Comparison of ENCODE assay signal across 10 cellular contexts in genomic region chr4:74097631-74098550, GRCh38. TPM values are rescaled to one million over a fixed set of nuclear protein-coding genes. Genes with fewer than 3 reads are reported as not detected.
A peak's percentile ranks its signal among the peaks of the same experiment; 100 is the strongest.
DNase-seq lines count a peak whose midpoint lies in the region; ATAC-seq, FAIRE-seq and TF ChIP-seq lines count a peak whose summit lies in the region.
"Had no signal": no experiment of that assay in that cellular context is flagged by ENCODE, and none has a peak within 500 bp of the region (broad histone marks: within the 10 kb centered on the region; RNA-seq: fewer than 3 reads in every experiment).

No MANE protein-coding gene starts in this region.

- no peaks in the 10 kb centered on the region for H3F3A ChIP-seq in PC-3 (ENCODE audit: low read length, unreplicated experiment)

- no peaks in the 10 kb centered on the region for H3K9me1 ChIP-seq in endothelial cell of umbilical vein (replicated peaks; ENCODE audit: control insufficient read depth, extremely low read depth, insufficient read depth, low read length)

- FAIRE-seq in endothelial cell of umbilical vein (lab: Jason Lieb, UNC) = no peak
- FAIRE-seq: TTC549 had no signal

- no peaks in the 10 kb centered on the region for H3K36me3 ChIP-seq in CD4-positive, alpha-beta memory T cell (ENCODE audit: insufficient read depth, low read length)
- H3K36me3 ChIP-seq in PC-3 (ENCODE audit: low read depth, low read length) (no peaks in the 10 kb centered on the region), endothelial cell of umbilical vein (ENCODE audit: control insufficient read depth in 2 of 2, extremely low read depth in 1 of 2, insufficient read depth in 2 of 2, low read length in 2 of 2) (no peaks in the 10 kb centered on the region), OCI-LY7 (ENCODE audit: insufficient read depth, low read length) (no peaks in the 10 kb centered on the region)
- H3K36me3 ChIP-seq: thyroid gland had no signal

- no peak for ATAC-seq in PC-3
- ATAC-seq in GM18517 (IDR thresholded peaks at IDR 0.05; ENCODE audit: unreplicated experiment) = no peak
- no peak for ATAC-seq in HG02759 (IDR thresholded peaks at IDR 0.05; ENCODE audit: unreplicated experiment)

- no peak for DNase-seq in CD4-positive, alpha-beta memory T cell
- DNase-seq in PC-3 (peak; percentile 35), endothelial cell of umbilical vein (ENCODE audit: low read depth, low spot score) (peak; percentile 48), nephron progenitor cell (no peak), OCI-LY7 (ENCODE audit: low spot score) (no peak)
- no peak for DNase-seq in activated CD4-positive, CD25-positive, alpha-beta regulatory T cell treated with anti-CD3 and anti-CD28 coated beads, Interleukin-2, amount 50 U/mL, for 72 hours

- H3K4me2 ChIP-seq in PC-3 (ENCODE audit: low read length) (peak overlapping the region; percentile 98), endothelial cell of umbilical vein (ENCODE audit: insufficient read depth, low read length) (peak overlapping the region; percentile 85), OCI-LY7 (ENCODE audit: low read length) (no peak overlapping the region)

- H4K20me1 ChIP-seq in PC-3 (ENCODE audit: low read length) = no peaks in the 10 kb centered on the region
- H4K20me1 ChIP-seq in endothelial cell of umbilical vein (replicated peaks; ENCODE audit: control insufficient read depth, extremely low read depth, insufficient read depth, low read length) = no peaks in the 10 kb centered on the region
- H4K20me1 ChIP-seq in OCI-LY7 (ENCODE audit: insufficient read depth, low read length) = no peaks in the 10 kb centered on the region

- H3K27me3 ChIP-seq in CD4-positive, alpha-beta memory T cell (ENCODE audit: insufficient read depth, low read length) = peaks cover 16% of the 10 kb centered on the region
- no peaks in the 10 kb centered on the region for H3K27me3 ChIP-seq in PC-3 (ENCODE audit: low read length)
- H3K27me3 ChIP-seq in endothelial cell of umbilical vein (ENCODE audit: control insufficient read depth in 2 of 2, insufficient read depth in 2 of 2, low read length in 2 of 2) = no peaks in the 10 kb centered on the region
- H3K27me3 ChIP-seq: thyroid gland had no signal

- H3K4me1 ChIP-seq in CD4-positive, alpha-beta memory T cell (ENCODE audit: insufficient read depth, low read length) = peaks cover 9% of the 10 kb centered on the region
- H3K4me1 ChIP-seq in PC-3 (ENCODE audit: insufficient read depth, low read length) = peaks cover 34% of the 10 kb centered on the region
- peaks cover 38% of the 10 kb centered on the region for H3K4me1 ChIP-seq in endothelial cell of umbilical vein (ENCODE audit: control insufficient read depth, extremely low read depth, insufficient read depth, low read length)
- no peaks in the 10 kb centered on the region for H3K4me1 ChIP-seq in OCI-LY7 (ENCODE audit: insufficient read depth, low read length, poor library complexity, severe bottlenecking)

- CTCF ChIA-PET in CD4-positive, alpha-beta memory T cell (lab: Charles Lee; ENCODE audit: partially characterized antibody) = no interaction called here
- CTCF ChIA-PET in PC-3 (lab: Charles Lee) (interaction anchor here (1.1 to 1.6 kb wide), 3 partner anchors 11 to 230 kb away, joined by 5 to 7 read pairs (median 5); partner anchors contain the start of gene CXCL3), endothelial cell of umbilical vein (lab: Charles Lee) (interaction anchor here (0.6 to 4.2 kb wide), 20 partner anchors 9 to 505 kb away, joined by 3 to 55 read pairs (median 8); partner anchors contain the start of genes CXCL3, CXCL5 and MTHFD2L), OCI-LY7 (lab: Charles Lee; ENCODE audit: unreplicated experiment) (no interaction called here)

- peaks cover 39 to 42% of the 10 kb centered on the region in 2 donors for H3K27me3 Mint-ChIP-seq in CD4-positive, alpha-beta memory T cell
- peaks cover 55% of the 10 kb centered on the region for H3K27me3 Mint-ChIP-seq in nephron progenitor cell (ENCODE audit: low read depth, poor library complexity)

- BruUV-seq in PC-3 (replicated peaks; lab: Mats Ljungman, UMichigan) (TSS peak; percentile 71), endothelial cell of umbilical vein (replicated peaks; lab: Mats Ljungman, UMichigan) (TSS peak; percentile 56), OCI-LY7 (replicated peaks; lab: Mats Ljungman, UMichigan) (no TSS peak)

- no peak overlapping the region for H3K4me3 ChIP-seq in CD4-positive, alpha-beta memory T cell (ENCODE audit: low read length in 2 of 2)
- H3K4me3 ChIP-seq in PC-3 (ENCODE audit: low read length) (peak overlapping the region; percentile 78), endothelial cell of umbilical vein (replicated peaks in 1 of 3; ENCODE audit: insufficient read depth in 1 of 3, low read depth in 1 of 3, low read length in 3 of 3) (peak overlapping the region; percentile 46 to 85 (median 69)), OCI-LY7 (ENCODE audit: low read depth, low read length, poor library complexity, severe bottlenecking) (no peak overlapping the region)

- H3K27ac Mint-ChIP-seq in CD4-positive, alpha-beta memory T cell = no peak overlapping the region
- H3K27ac Mint-ChIP-seq in nephron progenitor cell = no peak overlapping the region

- peaks cover 12% of the 10 kb centered on the region for H3K79me2 ChIP-seq in PC-3 (ENCODE audit: low read length)
- H3K79me2 ChIP-seq in endothelial cell of umbilical vein (ENCODE audit: control insufficient read depth, insufficient read depth, low read length) = no peaks in the 10 kb centered on the region
- no peaks in the 10 kb centered on the region for H3K79me2 ChIP-seq in OCI-LY7 (ENCODE audit: insufficient read depth, low read depth, low read length)

- H3K36me3 Mint-ChIP-seq in CD4-positive, alpha-beta memory T cell = no peaks in the 10 kb centered on the region
- no peaks in the 10 kb centered on the region for H3K36me3 Mint-ChIP-seq in nephron progenitor cell (ENCODE audit: low read depth)

- H3K9me3 ChIP-seq in CD4-positive, alpha-beta memory T cell (ENCODE audit: control insufficient read depth in 1 of 2, low read length in 2 of 2) = no peaks in the 10 kb centered on the region
- H3K9me3 ChIP-seq in PC-3 (ENCODE audit: low read length) (no peaks in the 10 kb centered on the region), endothelial cell of umbilical vein (replicated peaks; ENCODE audit: control insufficient read depth, insufficient read depth, low read length) (no peaks in the 10 kb centered on the region), OCI-LY7 (ENCODE audit: low read length) (no peaks in the 10 kb centered on the region)
- H3K9me3 ChIP-seq: thyroid gland had no signal

- H2AFZ ChIP-seq in PC-3 (ENCODE audit: low read length) (no peak overlapping the region), endothelial cell of umbilical vein (ENCODE audit: low read depth, low read length) (peak overlapping the region; percentile 65), OCI-LY7 (ENCODE audit: low read length) (no peak overlapping the region)

- dilution Hi-C loops in endothelial cell of umbilical vein (cut with MboI; ENCODE audit: extremely low pct_ligation_motif_present, low sequenced_read_pairs) = no loop called here

- POLR2A ChIA-PET in CD4-positive, alpha-beta memory T cell (lab: Charles Lee; ENCODE audit: partially characterized antibody) = no interaction called here
- POLR2A ChIA-PET in PC-3 (lab: Charles Lee; ENCODE audit: unreplicated experiment) = interaction anchor here (0.6 to 2.6 kb wide), 4 partner anchors 12 to 59 kb away, joined by 3 to 28 read pairs (median 4); partner anchors contain the start of gene CXCL3
- POLR2A ChIA-PET in endothelial cell of umbilical vein (lab: Charles Lee) = interaction anchor here (1.5 to 2.1 kb wide), 4 partner anchors 19 to 99 kb away, joined by 3 to 8 read pairs (median 5); partner anchors contain the start of genes CXCL3 and CXCL5
- POLR2A ChIA-PET in OCI-LY7 (lab: Charles Lee) = interaction anchor here (0.6 kb wide), 1 partner anchor 9 kb away, joined by 3 read pairs; no protein-coding TSS in a partner anchor

- peak; percentile 17 for TF ChIP-seq POLR2A in endothelial cell of umbilical vein (IDR thresholded peaks at IDR 0.05; ENCODE audit: low read depth, low read length)

- H3K9me2 ChIP-seq in PC-3 (replicated peaks; ENCODE audit: low read length) (no peaks in the 10 kb centered on the region), OCI-LY7 (ENCODE audit: insufficient read depth, low read length) (no peaks in the 10 kb centered on the region)

- no peaks in the 10 kb centered on the region for H3K9me3 Mint-ChIP-seq in CD4-positive, alpha-beta memory T cell
- no peaks in the 10 kb centered on the region for H3K9me3 Mint-ChIP-seq in nephron progenitor cell

- intact Hi-C loops in CD4-positive, alpha-beta memory T cell (cut with micrococcal nuclease) = no loop called here
- intact Hi-C loops in PC-3 (cut with micrococcal nuclease) = loop anchor here (2.0 to 5.0 kb wide), 3 partner anchors 41 to 416 kb away; partner anchors contain the start of gene CXCL3
- intact Hi-C loops in endothelial cell of umbilical vein (cut with micrococcal nuclease) = loop anchor here (2.0 to 10.0 kb wide), 3 partner anchors 19 to 369 kb away; partner anchors contain the start of gene CXCL1
- intact Hi-C loops in OCI-LY7 (cut with micrococcal nuclease; ENCODE audit: unreplicated experiment) = no loop called here

- peaks cover 6 to 19% (median 11%) of the 10 kb centered on the region in 4 donors for H3K4me1 Mint-ChIP-seq in CD4-positive, alpha-beta memory T cell
- peaks cover 12% of the 10 kb centered on the region for H3K4me1 Mint-ChIP-seq in nephron progenitor cell

- TF ChIP-seq CTCF in PC-3 (conservative IDR thresholded peaks at IDR 0.05; ENCODE audit: low read depth, low read length) (no peak), endothelial cell of umbilical vein (IDR thresholded peaks at IDR 0.05; ENCODE audit: extremely low read depth in 1 of 2, insufficient read depth in 1 of 2, low read depth in 1 of 2, low read length in 2 of 2) (no peak), nephron progenitor cell (IDR thresholded peaks at IDR 0.05) (no peak), OCI-LY7 (conservative IDR thresholded peaks at IDR 0.05; ENCODE audit: low read length) (no peak)

- H3K9ac ChIP-seq in PC-3 (ENCODE audit: low read length) = peak overlapping the region; percentile 97
- H3K9ac ChIP-seq in endothelial cell of umbilical vein (replicated peaks; ENCODE audit: extremely low read depth, insufficient read depth, low read length) = peak overlapping the region; percentile 94

- H3K27ac ChIP-seq in CD4-positive, alpha-beta memory T cell (ENCODE audit: low read depth, low read length) = no peak overlapping the region
- H3K27ac ChIP-seq in PC-3 (ENCODE audit: low read length) (peak overlapping the region; percentile 98), endothelial cell of umbilical vein (ENCODE audit: insufficient read depth, low read depth, low read length) (peak overlapping the region; percentile 83), OCI-LY7 (ENCODE audit: low read depth, low read length, poor library complexity, severe bottlenecking) (no peak overlapping the region)

- H3K4me3 Mint-ChIP-seq in CD4-positive, alpha-beta memory T cell = peak overlapping the region in 7 of 8 donors; percentile 28 to 86 (median 70)
- peak overlapping the region; percentile 89 for H3K4me3 Mint-ChIP-seq in nephron progenitor cell

RNA-seq across cellular contexts. Expression of gene CXCL2, which starts 1.1 kb away (rescaled TPM):
- under 1 TPM in 1 of 2 experiments, not detected in 1; 0.42 TPM for total RNA-seq in CD4-positive, alpha-beta memory T cell
- polyA plus RNA-seq in CD4-positive, alpha-beta memory T cell = not detected
- 165 and 172 TPM in 2 replicates for total RNA-seq in PC-3 (2014; rRNA removed)
- total RNA-seq in endothelial cell of umbilical vein = 6.2 and 8.6 TPM in 2 replicates
- 15.1 and 15.9 TPM in 2 replicates for polyA plus RNA-seq in endothelial cell of umbilical vein
- 15.3 and 24.9 TPM in 2 replicates for polyA plus RNA-seq in endothelial cell of umbilical vein (2011; cell fraction: cytosol; rRNA removed)
- 72.1 and 85.7 TPM in 2 replicates for polyA plus RNA-seq in endothelial cell of umbilical vein (2011; cell fraction: nucleus; rRNA removed)
- polyA plus RNA-seq in endothelial cell of umbilical vein (2012) = 8.9 and 11.1 TPM in 2 replicates
- 4.0 and 4.9 TPM in 2 replicates for polyA minus RNA-seq in endothelial cell of umbilical vein
- polyA minus RNA-seq in endothelial cell of umbilical vein (2011; cell fraction: cytosol; rRNA and poly(A)+ RNA removed) = 68.0 TPM
- polyA minus RNA-seq in endothelial cell of umbilical vein (2011; cell fraction: nucleus; rRNA and poly(A)+ RNA removed) = 36.4 and 70.3 TPM in 2 replicates
- total RNA-seq in OCI-LY7 (2014; rRNA removed; shearing (Covaris generic)) = not detected in 2 replicates
- total RNA-seq in OCI-LY7 (2022) = not detected in 2 replicates

RNA-seq across cellular contexts. Expression of gene CXCL3, which starts 59.4 kb away (rescaled TPM):
- total RNA-seq in CD4-positive, alpha-beta memory T cell = not detected
- not detected for polyA plus RNA-seq in CD4-positive, alpha-beta memory T cell
- 25.1 and 28.9 TPM in 2 replicates for total RNA-seq in PC-3 (2014; rRNA removed)
- total RNA-seq in endothelial cell of umbilical vein = 1.3 and 1.4 TPM in 2 replicates
- 1.1 TPM in 2 replicates for polyA plus RNA-seq in endothelial cell of umbilical vein
- 1.5 and 2.7 TPM in 2 replicates for polyA plus RNA-seq in endothelial cell of umbilical vein (2011; cell fraction: cytosol; rRNA removed)
- polyA plus RNA-seq in endothelial cell of umbilical vein (2011; cell fraction: nucleus; rRNA removed) = 4.0 and 4.1 TPM in 2 replicates
- polyA plus RNA-seq in endothelial cell of umbilical vein (2012) = 1.6 and 2.1 TPM in 2 replicates
- not detected in 2 replicates for polyA minus RNA-seq in endothelial cell of umbilical vein
- polyA minus RNA-seq in endothelial cell of umbilical vein (2011; cell fraction: cytosol; rRNA and poly(A)+ RNA removed) = 8.4 TPM
- 2.0 and 2.7 TPM in 2 replicates for polyA minus RNA-seq in endothelial cell of umbilical vein (2011; cell fraction: nucleus; rRNA and poly(A)+ RNA removed)
- not detected in 2 replicates for total RNA-seq in OCI-LY7 (2014; rRNA removed; shearing (Covaris generic))
- total RNA-seq in OCI-LY7 (2022) = not detected in 2 replicates

Comparison
In these comparisons a context has a peak if more than half of its experiments do, and no peak if none do; other contexts are left out.
1. DNase-seq: peak in PC-3 (single experiment) and endothelial cell of umbilical vein (single experiment); none in CD4-positive, alpha-beta memory T cell (0 of 5), nephron progenitor cell (single experiment), activated CD4-positive, CD25-positive, alpha-beta regulatory T cell treated with anti-CD3 and anti-CD28 coated beads, Interleukin-2, amount 50 U/mL, for 72 hours (single experiment) and OCI-LY7 (single experiment).
2. H3K27ac ChIP-seq: peak in PC-3 (single experiment) and endothelial cell of umbilical vein (single experiment); none in CD4-positive, alpha-beta memory T cell (single experiment) and OCI-LY7 (single experiment).
3. H3K4me3 ChIP-seq: peak in PC-3 (single experiment) and endothelial cell of umbilical vein (3 of 3); none in CD4-positive, alpha-beta memory T cell (0 of 2) and OCI-LY7 (single experiment).
4. RNA of gene CXCL2, which starts 1.1 kb away (total RNA-seq): 165 to 172 TPM in PC-3; 6.2 to 8.6 TPM in endothelial cell of umbilical vein, 0.42 TPM in CD4-positive, alpha-beta memory T cell and not detected in OCI-LY7; every median in the first group is over 10 times any median in the second.
5. RNA of gene CXCL3, which starts 59.4 kb away (total RNA-seq): 25.1 to 28.9 TPM in PC-3; 1.3 to 1.4 TPM in endothelial cell of umbilical vein, not detected in CD4-positive, alpha-beta memory T cell and not detected in OCI-LY7; every median in the first group is over 10 times any median in the second.
6. CTCF ChIA-PET loops: an anchor here in PC-3 (1.1 to 1.6 kb wide) and endothelial cell of umbilical vein (0.6 to 4.2 kb wide); none called in CD4-positive, alpha-beta memory T cell and OCI-LY7.
7. intact Hi-C loops: an anchor here in PC-3 (2.0 to 5.0 kb wide) and endothelial cell of umbilical vein (2.0 to 10.0 kb wide); none called in CD4-positive, alpha-beta memory T cell and OCI-LY7.